Comparison of ENCODE assay signal across 32 cellular contexts in genomic region chr14:28656704-28657255, GRCh38.
DNase-seq lines count a peak whose midpoint lies in the region; ATAC-seq and TF ChIP-seq lines count a peak whose summit lies in the region.
"Had no signal": no experiment of that assay in that cellular context is flagged by ENCODE, and none has a peak within 500 bp of the region (broad histone marks: within the 10 kb centered on the region; RNA-seq: fewer than 3 reads in every experiment).

No MANE protein-coding gene starts in this region.

- no peak for ATAC-seq in HG02623 (IDR thresholded peaks at IDR 0.05; ENCODE audit: unreplicated experiment)
- ATAC-seq: activated CD4-positive, CD25-positive, alpha-beta regulatory T cell treated with anti-CD3 and anti-CD28 coated beads, Interleukin-2, amount 50 U/mL, for 24 hours; body of pancreas; gastroesophageal sphincter; HCT116; left colon; mucosa of descending colon; natural killer cell; psoas muscle; sciatic nerve; stimulated activated naive CD8-positive, alpha-beta T cell treated with anti-CD3 and anti-CD28 coated beads, Interleukin-15, amount 100 ng/mL, for 72 hours had no signal

- DNase-seq in DMS153 (lab: John Stamatoyannopoulos, UW) (peak; percentile 23), DMS153 treated with DMSO at 0.1 percent for 48 hours (lab: John Stamatoyannopoulos, UW; ENCODE audit: unreplicated experiment) (no peak), NCI-H146 (lab: John Stamatoyannopoulos, UW) (peak; percentile 98), NCI-H524 (lab: John Stamatoyannopoulos, UW) (peak; percentile 30 to 74), epithelial cell of esophagus (ENCODE audit: low read depth) (peak; percentile 72), caudate nucleus (lab: John Stamatoyannopoulos, UW) (no peak)
- no peak for DNase-seq in effector CD8-positive, alpha-beta T cell (lab: John Stamatoyannopoulos, UW)
- DNase-seq: activated CD4-positive, alpha-beta memory T cell treated with anti-CD3 and anti-CD28 coated beads, Interleukin-2, amount 10 ng/mL, durations not matched to agents 7 days and 5 days; activated CD8-positive, alpha-beta memory T cell treated with anti-CD3 and anti-CD28 coated beads, Interleukin-2, amount 50 U/mL, for 4 hours; activated naive CD4-positive, alpha-beta T cell; body of pancreas; DMS79 treated with DMSO at 0.1 percent for 48 hours; GF-D8; hippocampal formation; left colon; mucosa of descending colon; natural killer cell; NCI-H1048; NCI-H226; NK-92 treated with Interleukin-12 subunit alpha and Interleukin-12 subunit beta, amount 100 ng/mL, for 24 hours; occipital lobe; PC-9; psoas muscle; SHP77; stimulated activated naive CD8-positive, alpha-beta T cell treated with anti-CD3 and anti-CD28 coated beads, Interleukin-15, amount 100 ng/mL, for 72 hours had no signal

- no peak for TF ChIP-seq CTCF in epithelial cell of esophagus (IDR thresholded peaks at IDR 0.05; ENCODE audit: insufficient read depth, low read depth, low read length, missing control alignments)

- H3K27ac ChIP-seq in caudate nucleus (ENCODE audit: low read depth, low read length), result no peak overlapping the region
- H3K27ac ChIP-seq: 22Rv1; BLaER1 treated with 17β-estradiol and CSF1 and Interleukin-3, amounts not matched to agents 10 nM and 100 nM; body of pancreas; gastroesophageal sphincter; PC-9; psoas muscle had no signal

- H3K4me3 ChIP-seq in epithelial cell of esophagus (ENCODE audit: low read length), result no peak overlapping the region
- H3K4me3 ChIP-seq: BLaER1 treated with 17β-estradiol and CSF1 and Interleukin-3, amounts not matched to agents 10 nM and 100 nM; body of pancreas; gastroesophageal sphincter; mucosa of descending colon; PC-9; psoas muscle had no signal

Comparison
In these comparisons a context has a peak if more than half of its experiments do, and no peak if none do; other contexts are left out.
1. DNase-seq: peak in DMS153 (single experiment), NCI-H146 (single experiment), NCI-H524 (2 of 2) and epithelial cell of esophagus (single experiment); none in DMS153 treated with DMSO at 0.1 percent for 48 hours (single experiment), effector CD8-positive, alpha-beta T cell (single experiment) and caudate nucleus (0 of 61).